ENCODE assay signal across 25 cellular contexts in the genomic region with DNA sequence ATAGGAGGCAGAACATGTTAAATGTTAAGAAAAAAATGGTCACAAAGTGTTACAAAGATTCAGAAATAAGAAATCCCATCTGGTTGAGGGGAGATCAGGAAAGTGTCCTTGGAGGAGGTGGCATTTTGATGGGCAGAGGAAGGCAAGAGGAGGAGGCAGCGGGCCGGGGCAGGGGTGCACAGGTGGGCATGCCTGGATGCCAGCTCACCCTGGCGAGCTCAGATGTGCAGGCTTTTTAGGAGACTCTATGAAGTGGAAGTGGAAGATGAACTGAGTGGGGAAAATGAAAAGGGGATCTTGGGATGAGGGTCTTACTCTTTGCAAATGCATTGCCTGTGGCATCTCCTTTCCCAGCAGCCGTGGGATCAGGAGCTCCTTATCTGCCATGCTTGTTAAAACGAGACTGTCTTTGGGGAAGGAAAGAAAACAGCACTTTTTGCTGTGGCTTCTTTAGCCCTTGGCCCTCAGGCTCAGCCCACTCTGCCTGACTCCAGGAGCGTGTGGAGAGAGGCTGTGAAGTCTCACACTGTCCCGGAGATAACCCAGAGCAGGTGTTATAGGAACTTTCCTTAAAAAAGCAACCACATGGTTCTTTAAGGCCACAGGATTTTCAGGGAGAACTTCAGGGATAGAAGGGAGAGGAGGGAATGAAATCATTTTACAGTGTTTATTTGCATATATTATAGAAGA.
A peak's percentile ranks its signal among the peaks of the same experiment; 100 is the strongest.
DNase-seq lines count a peak whose midpoint lies in the region; ATAC-seq and TF ChIP-seq lines count a peak whose summit lies in the region.
"Had no signal": no experiment of that assay in that cellular context is flagged by ENCODE, and none has a peak within 500 bp of the region (broad histone marks: within the 10 kb centered on the region; RNA-seq: fewer than 3 reads in every experiment).

No MANE protein-coding gene starts in this region.

- H3K4ac ChIP-seq in IMR-90 (ENCODE audit: low read depth, low read length), result no peak overlapping the region

- peaks cover 26% of the 10 kb centered on the region for H3K9me1 ChIP-seq in IMR-90 (ENCODE audit: insufficient read depth, low read length)

- no peak overlapping the region for H3K9ac ChIP-seq in IMR-90 (ENCODE audit: low read depth, low read length)
- H3K9ac ChIP-seq in skeletal muscle tissue (ENCODE audit: low read depth in 1 of 3, low read length in 3 of 3), result no peak overlapping the region

- H4K20me1 ChIP-seq in IMR-90 (ENCODE audit: insufficient read depth, low read length), result peaks cover 65% of the 10 kb centered on the region

- H3K4me3 ChIP-seq in ACC112 (ENCODE audit: low read depth, low read length), result no peak overlapping the region
- H3K4me3 ChIP-seq in IMR-90 (ENCODE audit: insufficient read depth, low read depth, low read length), result no peak overlapping the region
- no peak overlapping the region for H3K4me3 ChIP-seq in esophagus squamous epithelium
- H3K4me3 ChIP-seq in skeletal muscle tissue (ENCODE audit: low read length in 3 of 3), result no peak overlapping the region
- no peak overlapping the region for H3K4me3 ChIP-seq in heart left ventricle
- H3K4me3 ChIP-seq: GM12878, SJSA1, skin epidermis had no signal

- H2BK20ac ChIP-seq in IMR-90 (ENCODE audit: low read depth, low read length), result no peak overlapping the region

- no peak for TF ChIP-seq CTCF in IMR-90 (conservative IDR thresholded peaks at IDR 0.05; ENCODE audit: low read depth, low read length)
- TF ChIP-seq CTCF in esophagus squamous epithelium (IDR thresholded peaks at IDR 0.05), result no peak
- TF ChIP-seq CTCF in heart left ventricle (IDR thresholded peaks at IDR 0.05), result no peak

- H4K91ac ChIP-seq in IMR-90 (ENCODE audit: insufficient read depth, low read depth, low read length), result no peak overlapping the region

- H3K27me3 ChIP-seq in ACC112 (ENCODE audit: insufficient read depth, low read length) (no peaks in the 10 kb centered on the region), IMR-90 (ENCODE audit: control insufficient read depth, insufficient read depth, low read length) (no peaks in the 10 kb centered on the region), esophagus squamous epithelium (no peaks in the 10 kb centered on the region), skeletal muscle tissue (ENCODE audit: control insufficient read depth in 3 of 3, insufficient read depth in 3 of 3, low read length in 3 of 3) (no peaks in the 10 kb centered on the region), heart left ventricle (no peaks in the 10 kb centered on the region)
- H3K27me3 ChIP-seq: SJSA1 had no signal

- H2AFZ ChIP-seq in ACC112 (ENCODE audit: low read length, unreplicated experiment) (no peak overlapping the region), IMR-90 (replicated peaks; ENCODE audit: low read length, poor library complexity) (no peak overlapping the region)

- H3K4me1 ChIP-seq in ACC112 (ENCODE audit: control insufficient read depth, insufficient read depth, low read length, unreplicated experiment) (peaks cover 40% of the 10 kb centered on the region), IMR-90 (ENCODE audit: control insufficient read depth, insufficient read depth, low read length) (peaks cover 17% of the 10 kb centered on the region), esophagus squamous epithelium (peaks cover 0 to 48% (median 28%) of the 10 kb centered on the region in 3 donors), skeletal muscle tissue (ENCODE audit: control insufficient read depth in 3 of 3, insufficient read depth in 3 of 3, low read length in 3 of 3) (peaks cover 9 to 20% (median 16%) of the 10 kb centered on the region in 3 donors), heart left ventricle (peaks cover 0 to 69% (median 50%) of the 10 kb centered on the region in 12 donors)

- DNase-seq in IMR-90 (no peak), esophagus squamous epithelium (lab: John Stamatoyannopoulos, UW) (no peak), T1000 (lab: John Stamatoyannopoulos, UW) (no peak), heart left ventricle (no peak)
- DNase-seq: activated CD4-positive, CD25-positive, alpha-beta regulatory T cell treated with anti-CD3 and anti-CD28 coated beads, Interleukin-2, amount 50 U/mL, for 72 hours; activated CD8-positive, alpha-beta T cell treated with anti-CD3 and anti-CD28 coated beads for 36 hours; amygdala; effector CD8-positive, alpha-beta T cell; erythroblast; H7; midbrain; MM.1S; NCI-H1417; NCI-H446; NCI-H82; stimulated activated naive CD8-positive, alpha-beta T cell treated with anti-CD3 and anti-CD28 coated beads, Interleukin-15, amount 100 ng/mL, for 72 hours had no signal

- no peak overlapping the region for H4K5ac ChIP-seq in IMR-90 (ENCODE audit: low read depth, low read length)

- no peak overlapping the region for H4K8ac ChIP-seq in IMR-90 (ENCODE audit: low read depth in 2 of 2, low read length in 2 of 2)

- no peak for TF ChIP-seq POLR2A in IMR-90 (IDR thresholded peaks at IDR 0.05; ENCODE audit: low read depth, low read length)
- TF ChIP-seq POLR2A in esophagus squamous epithelium (IDR thresholded peaks at IDR 0.05), result no peak
- TF ChIP-seq POLR2A in heart left ventricle (IDR thresholded peaks at IDR 0.05), result no peak

- peaks cover 22% of the 10 kb centered on the region; the same call in 1 of the 2 replicates for H3K36me3 ChIP-seq in ACC112 (ENCODE audit: insufficient read depth, low read length)
- H3K36me3 ChIP-seq in IMR-90 (ENCODE audit: control insufficient read depth, insufficient read depth, low read length), result peaks cover 20% of the 10 kb centered on the region
- H3K36me3 ChIP-seq in esophagus squamous epithelium, result peaks cover 0 to 71% (median 0%) of the 10 kb centered on the region in 3 donors
- H3K36me3 ChIP-seq in skeletal muscle tissue (ENCODE audit: control insufficient read depth in 3 of 3, insufficient read depth in 3 of 3, low read length in 3 of 3), result peaks cover 0 to 4% (median 0%) of the 10 kb centered on the region in 3 donors
- peaks cover 0 to 53% (median 21%) of the 10 kb centered on the region in 9 donors for H3K36me3 ChIP-seq in heart left ventricle

- H3K27ac ChIP-seq in ACC112 (ENCODE audit: low read depth, low read length) (peak overlapping the region; percentile 81), IMR-90 (ENCODE audit: insufficient read depth, low read length) (no peak overlapping the region), esophagus squamous epithelium (peak overlapping the region in 3 of 4 donors; percentile 49 to 67 (median 60)), skeletal muscle tissue (ENCODE audit: low read depth, low read length) (peak overlapping the region; percentile 10), heart left ventricle (peak overlapping the region in 6 of 12 donors; percentile 31 to 83 (median 64))
- H3K27ac ChIP-seq: SJSA1 had no signal

- CTCF ChIA-PET in IMR-90 (lab: Yijun Ruan, JAX), result no interaction called here

- no peak overlapping the region for H2BK5ac ChIP-seq in IMR-90 (ENCODE audit: low read depth, low read length, poor library complexity, severe bottlenecking)

- H3K18ac ChIP-seq in IMR-90 (ENCODE audit: low read depth, low read length), result no peak overlapping the region; the same call in 1 of the 2 replicates

- no peak overlapping the region for H2BK15ac ChIP-seq in IMR-90 (ENCODE audit: low read depth, low read length)

- H3K4me2 ChIP-seq in IMR-90 (ENCODE audit: low read depth, low read length), result no peak overlapping the region

- in situ Hi-C loops in IMR-90 (cut with MboI; ENCODE audit: low sequenced_read_pairs), result no loop called here

- no peak overlapping the region for H3K23ac ChIP-seq in IMR-90 (ENCODE audit: low read depth, low read length)

- intact Hi-C loops in IMR-90 (cut with micrococcal nuclease), result no loop called here
- intact Hi-C loops in esophagus squamous epithelium (cut with DNase I), result no loop called here
- intact Hi-C loops in heart left ventricle (cut with DNase I), result no loop called here

- no TSS peak for BruUV-seq in IMR-90 (replicated peaks; lab: Mats Ljungman, UMichigan)

- peak overlapping the region; percentile 25; the same call in 1 of the 2 replicates for H3K14ac ChIP-seq in IMR-90 (replicated peaks; ENCODE audit: low read depth, low read length)

- TF ChIP-seq RAD21 in IMR-90 (IDR thresholded peaks at IDR 0.05; ENCODE audit: low read length), result no peak

- H3K79me2 ChIP-seq in ACC112 (ENCODE audit: control insufficient read depth, insufficient read depth, low read length, unreplicated experiment), result peaks cover 68% of the 10 kb centered on the region

- H2BK120ac ChIP-seq in IMR-90 (ENCODE audit: low read depth, low read length), result no peak overlapping the region

- POLR2A ChIA-PET in IMR-90 (lab: Charles Lee; ENCODE audit: unreplicated experiment), result no interaction called here

- peaks cover 34 to 90% of the 10 kb centered on the region in 2 experiments for H3K79me1 ChIP-seq in IMR-90 (ENCODE audit: low read depth in 1 of 2, low read length in 2 of 2)

- 95% methylated on average over 2 of the region's 7 CpGs; no CpG with 5 or more reads in 1 of the 2 experiments for WGBS in IMR-90 (ENCODE audit: extremely low coverage in 2 of 2, insufficient read length in 1 of 2), 2 experiments
- 81 to 85% methylated on average over 6 to 7 of the region's 7 CpGs for WGBS in esophagus squamous epithelium, 2 donors
- WGBS in heart left ventricle, 4 donors, result 69 to 76% (median 70%) methylated on average over 7 of the region's 7 CpGs

- no peak overlapping the region for H2AK9ac ChIP-seq in IMR-90 (replicated peaks; ENCODE audit: low read depth, low read length, poor library complexity)

- dilution Hi-C loops in IMR-90 (cut with HindIII; ENCODE audit: low sequenced_read_pairs, unreplicated experiment), result no loop called here

- ATAC-seq in IMR-90 (ENCODE audit: low read depth) (no peak), heart left ventricle (no peak), GM19467 (IDR thresholded peaks at IDR 0.05; ENCODE audit: unreplicated experiment) (no peak), HG03139 (IDR thresholded peaks at IDR 0.05; ENCODE audit: unreplicated experiment) (no peak)
- ATAC-seq: activated CD8-positive, alpha-beta T cell treated with anti-CD3 and anti-CD28 coated beads for 36 hours; activated T-helper 17 cell treated with anti-CD3 and anti-CD28 coated beads, Interleukin-2, amount 50 U/mL, for 72 hours; GM12878; natural killer cell treated with Interleukin-12 subunit alpha and Interleukin-12 subunit beta and Interleukin-15 and Interleukin-18, amount 100 ng/mL, for 72 hours; stimulated activated naive CD8-positive, alpha-beta T cell treated with anti-CD3 and anti-CD28 coated beads, Interleukin-15, amount 100 ng/mL, for 72 hours had no signal

- no peaks in the 10 kb centered on the region for H3K9me3 ChIP-seq in IMR-90 (ENCODE audit: control insufficient read depth, insufficient read depth, low read length)
- H3K9me3 ChIP-seq in esophagus squamous epithelium, result no peaks in the 10 kb centered on the region
- H3K9me3 ChIP-seq in skeletal muscle tissue (ENCODE audit: control insufficient read depth in 3 of 3, low read length in 3 of 3), result no peaks in the 10 kb centered on the region
- H3K9me3 ChIP-seq in heart left ventricle, result no peaks in the 10 kb centered on the region
- H3K9me3 ChIP-seq: SJSA1 had no signal

- no peak overlapping the region for H2AK5ac ChIP-seq in IMR-90 (ENCODE audit: low read depth, low read length)

- no peak overlapping the region for H3K56ac ChIP-seq in IMR-90 (ENCODE audit: extremely low read depth, insufficient read depth, low read length)

TF ChIP-seq in IMR-90, 13 proteins besides CTCF, POLR2A, EP300 and RAD21 (continues in another document):
- TF ChIP-seq RCOR1 (IDR thresholded peaks at IDR 0.05; ENCODE audit: insufficient replicate concordance, low read length), result no peak
- no peak for TF ChIP-seq CEBPB (IDR thresholded peaks at IDR 0.05; ENCODE audit: low read depth, low read length)
